9 cellular contexts compared by ENCODE assay signal in genomic region chr2:126886201-126886905, GRCh38. TPM values are rescaled to one million over a fixed set of nuclear protein-coding genes. Genes with fewer than 3 reads are reported as not detected.
DNase-seq lines count a peak whose midpoint lies in the region; ATAC-seq lines count a peak whose summit lies in the region.
"Had no signal": no experiment of that assay in that cellular context is flagged by ENCODE, and none has a peak within 500 bp of the region (broad histone marks: within the 10 kb centered on the region; RNA-seq: fewer than 3 reads in every experiment).

No MANE protein-coding gene starts in this region.

- peak; percentile 61 for ATAC-seq in HG02970 (IDR thresholded peaks at IDR 0.05; ENCODE audit: low FRiP score, unreplicated experiment)
- ATAC-seq in GM19328 (IDR thresholded peaks at IDR 0.05; ENCODE audit: unreplicated experiment) = no peak

- no peak overlapping the region for H3K27ac ChIP-seq in SJSA1

- no peaks in the 10 kb centered on the region for H3K36me3 ChIP-seq in SJSA1

- no peak overlapping the region for H3K4me3 ChIP-seq in SJSA1

- DNase-seq in NCI-H82 (lab: John Stamatoyannopoulos, UW) (peak; percentile 16), NCI-H82 treated with DMSO at 0.1 percent for 48 hours (lab: John Stamatoyannopoulos, UW; ENCODE audit: unreplicated experiment) (no peak), SJSA1 (ENCODE audit: low read depth in 1 of 2, low spot score in 2 of 2) (peak; percentile 21 to 57), cerebellar cortex (ENCODE audit: low spot score) (peak; percentile 15), left kidney (ENCODE audit: low read depth, low spot score) (peak; percentile 92)
- peak; percentile 49 for DNase-seq in stimulated activated CD4-positive, alpha-beta T cell treated with anti-CD3 and anti-CD28 coated beads, Interleukin-4, amount 100 ng/mL, for 1 hour

- peaks cover 5% of the 10 kb centered on the region; the same call in 1 of the 2 replicates for H3K4me1 ChIP-seq in SJSA1 (replicated peaks)

- peaks cover 15% of the 10 kb centered on the region for H3K27me3 ChIP-seq in SJSA1 (replicated peaks)

- H3K9me3 ChIP-seq in SJSA1 (replicated peaks) = no peaks in the 10 kb centered on the region

RNA-seq across cellular contexts. Expression of gene TEX51, which starts 12.3 kb away (rescaled TPM):
- not detected in 2 replicates for total RNA-seq in SJSA1 (2014; rRNA removed; shearing (Covaris generic))
- total RNA-seq: glomerular endothelial cell had no signal
